11 cellular contexts compared by ENCODE assay signal in genomic region chrX:136779346-136779781, GRCh38. TPM values are rescaled to one million over a fixed set of nuclear protein-coding genes. Genes with fewer than 3 reads are reported as not detected.
A peak's percentile ranks its signal among the peaks of the same experiment; 100 is the strongest.
DNase-seq lines count a peak whose midpoint lies in the region; ATAC-seq, FAIRE-seq and TF ChIP-seq lines count a peak whose summit lies in the region.
"Had no signal": no experiment of that assay in that cellular context is flagged by ENCODE, and none has a peak within 500 bp of the region (broad histone marks: within the 10 kb centered on the region; RNA-seq: fewer than 3 reads in every experiment).

No MANE protein-coding gene starts in this region.

- POLR2A ChIA-PET in K562 (lab: Yijun Ruan, JAX), result interaction anchor here (1.0 kb wide), 1 partner anchor 13 kb away, joined by 4 read pairs; no protein-coding TSS in a partner anchor

- H3K27me3 ChIP-seq in K562 (ENCODE audit: control insufficient read depth in 2 of 2, insufficient read depth in 2 of 2, low read length in 2 of 2), result no peaks in the 10 kb centered on the region
- no peaks in the 10 kb centered on the region for H3K27me3 ChIP-seq in thoracic aorta (replicated peaks; ENCODE audit: insufficient read depth)

- peak; percentile 56 for FAIRE-seq in K562 (lab: Jason Lieb, UNC)

- H3K27ac ChIP-seq in K562 (ENCODE audit: extremely low read depth, low read depth, low read length) (peak overlapping the region; percentile 34; the same call in 1 of the 3 replicates), thoracic aorta (peak overlapping the region in 1 of 2 donors; percentile 57)

- H3K4me1 ChIP-seq in K562 (replicated peaks in 1 of 2; ENCODE audit: control insufficient read depth in 2 of 2, insufficient read depth in 2 of 2, low read length in 2 of 2), result peaks cover 0 to 19% of the 10 kb centered on the region in 2 experiments; a peak in 4 of 5 replicates
- peaks cover 3 to 5% of the 10 kb centered on the region in 2 donors for H3K4me1 ChIP-seq in thoracic aorta (ENCODE audit: control insufficient read depth in 1 of 2, low read depth in 2 of 2)

- H2AFZ ChIP-seq in K562 (ENCODE audit: low read depth, low read length), result peak overlapping the region; percentile 74; the same call in 1 of the 2 replicates

- peak; percentile 62 for DNase-seq in activated effector memory CD4-positive, alpha-beta T cell treated with anti-CD3 and anti-CD28 coated beads, Interleukin-2, amount 50 U/mL, for 16 hours
- no peak for DNase-seq in activated effector memory CD4-positive, alpha-beta T cell treated with Interleukin-2 at 50 U/mL for 16 hours
- DNase-seq in Kasumi-1 (lab: John Stamatoyannopoulos, UW), result peak; percentile 78 to 80
- no peak for DNase-seq in K562 (ENCODE audit: extremely low read depth in 1 of 4, low spot score in 3 of 4)
- DNase-seq in thoracic aorta (ENCODE audit: low spot score), result no peak
- DNase-seq in COLO668 (lab: John Stamatoyannopoulos, UW; ENCODE audit: unreplicated experiment), result no peak
- DNase-seq in RKO (ENCODE audit: low spot score), result no peak
- DNase-seq: C1 segment of cervical spinal cord, substantia nigra had no signal

- H3K9ac ChIP-seq in K562 (ENCODE audit: insufficient read depth in 1 of 2, low read depth in 2 of 2, low read length in 2 of 2), result no peak overlapping the region

- TF ChIP-seq EP300 in K562 (IDR thresholded peaks at IDR 0.05; ENCODE audit: low read length), result peak; percentile 27

- intact Hi-C loops in K562 (cut with micrococcal nuclease), result no loop called here

- BruUV-seq in K562 (replicated peaks; lab: Mats Ljungman, UMichigan), result no TSS peak

- in situ Hi-C loops in K562 (cut with MboI), result no loop called here

- no peak overlapping the region for H3K4me3 ChIP-seq in K562
- H3K4me3 ChIP-seq in thoracic aorta, result peak overlapping the region; percentile 64

- no peak for TF ChIP-seq RAD21 in K562 (CRISPR knock-in tag; conservative IDR thresholded peaks at IDR 0.05 in 1 of 2, IDR thresholded peaks at IDR 0.05 in 1 of 2)

- 0% methylated on average over 4 of the region's 4 CpGs for WGBS in K562 (ENCODE audit: insufficient coverage, low coverage, missing lambda C conversion rate)

- H3K4me2 ChIP-seq in K562 (ENCODE audit: insufficient read depth, low read length), result no peak overlapping the region

- no peak for TF ChIP-seq POLR2A in K562 (conservative IDR thresholded peaks at IDR 0.05)

- ATAC-seq in K562 (peak; percentile 57), thoracic aorta (ENCODE audit: insufficient number of reproducible peaks, low FRiP score, low read depth) (no peak), HG03439 (IDR thresholded peaks at IDR 0.05; ENCODE audit: unreplicated experiment) (no peak)

- H3K9me3 ChIP-seq in K562 (replicated peaks; ENCODE audit: control insufficient read depth, insufficient read depth, low read depth, low read length) (no peaks in the 10 kb centered on the region), thoracic aorta (no peaks in the 10 kb centered on the region)

- H4K20me1 ChIP-seq in K562 (replicated peaks; ENCODE audit: control insufficient read depth, insufficient read depth, low read length), result no peaks in the 10 kb centered on the region

- no peaks in the 10 kb centered on the region for H3K9me1 ChIP-seq in K562 (ENCODE audit: control insufficient read depth, insufficient read depth, low read length)

- CTCF ChIA-PET in K562 (lab: Yijun Ruan, JAX; ENCODE audit: low intra/inter-chr PET ratio), result no interaction called here

- TF ChIP-seq CTCF in K562 (IDR thresholded peaks at IDR 0.05 in 2 of 3, conservative IDR thresholded peaks at IDR 0.05 in 1 of 3; ENCODE audit: insufficient read depth in 2 of 3, low read depth in 1 of 3, low read length in 3 of 3) (no peak), thoracic aorta (IDR thresholded peaks at IDR 0.05) (no peak)

- no peaks in the 10 kb centered on the region for H3K79me2 ChIP-seq in K562 (ENCODE audit: control insufficient read depth, insufficient read depth, low read length)

- H3K36me3 ChIP-seq in K562 (ENCODE audit: control insufficient read depth, insufficient read depth, low read length) (no peaks in the 10 kb centered on the region), thoracic aorta (no peaks in the 10 kb centered on the region)

TF ChIP-seq in K562, 482 proteins besides CTCF, POLR2A, EP300 and RAD21 (continues in another document):
- TF ChIP-seq ARID1B (IDR thresholded peaks at IDR 0.05) (no peak), TAL1 (IDR thresholded peaks at IDR 0.05) (no peak), ZKSCAN1 (IDR thresholded peaks at IDR 0.05; ENCODE audit: low read depth, low read length) (no peak), ZNF699 (CRISPR knock-in tag; IDR thresholded peaks at IDR 0.05; ENCODE audit: insufficient replicate concordance) (no peak), TRIM24 (IDR thresholded peaks at IDR 0.05) (no peak), GATA2 (CRISPR knock-in tag; IDR thresholded peaks at IDR 0.05) (no peak), NONO (IDR thresholded peaks at IDR 0.05; ENCODE audit: low read depth in 2 of 2, low read length in 1 of 2) (no peak), KDM2B (CRISPR knock-in tag; IDR thresholded peaks at IDR 0.05) (no peak), ZFP36 (IDR thresholded peaks at IDR 0.05; ENCODE audit: low read depth, low read length, partially characterized antibody) (no peak), ZBTB33 (CRISPR knock-in tag; IDR thresholded peaks at IDR 0.05) (no peak), TCF7L2 (IDR thresholded peaks at IDR 0.05; ENCODE audit: low read depth, low read length) (no peak), CREB5 (CRISPR knock-in tag; IDR thresholded peaks at IDR 0.05) (no peak), NR4A1 (CRISPR knock-in tag; IDR thresholded peaks at IDR 0.05) (no peak), NR4A1 (tag; IDR thresholded peaks at IDR 0.05) (no peak), ZNF274 (IDR thresholded peaks at IDR 0.05; ENCODE audit: borderline replicate concordance, low read depth, low read length) (no peak), GTF2E2 (tag; IDR thresholded peaks at IDR 0.05) (no peak), RNF2 (IDR thresholded peaks at IDR 0.05) (peak; percentile 43; the same call in 1 of the 2 replicates), GTF2B (IDR thresholded peaks at IDR 0.05; ENCODE audit: extremely low read depth, insufficient read length) (no peak), FOXM1 (IDR thresholded peaks at IDR 0.05; ENCODE audit: low read depth) (peak; percentile 50; the same call in 1 of the 2 replicates), FOXM1 (CRISPR knock-in tag; IDR thresholded peaks at IDR 0.05; ENCODE audit: low read depth) (no peak)

RNA-seq across cellular contexts. Expression of gene ARHGEF6, which starts 1.4 kb away (rescaled TPM):
- total RNA-seq in K562 (2011; cell fraction: chromatin; rRNA removed; ENCODE audit: low replicate concordance), result 2.3 and 4.7 TPM in 2 replicates
- 1.3 TPM in 2 replicates for total RNA-seq in K562 (2011; cell fraction: nucleolus; rRNA removed)
- 2.0 and 4.1 TPM in 2 replicates for total RNA-seq in K562 (2011; cell fraction: nucleoplasm; rRNA removed)
- total RNA-seq in K562 (2014; rRNA removed), result 7.4 and 9.5 TPM in 2 replicates
- total RNA-seq in K562 (2014; rRNA removed; fragmentation: Illumina TruSeq; extraction: Trizol), result 14.3 and 15.9 TPM in 2 replicates
- 20.7 and 22.1 TPM in 2 replicates for total RNA-seq in K562 (2015; rRNA removed; fragmentation: Illumina TruSeq; extraction: Trizol)
- 10.4 and 10.9 TPM in 2 replicates for total RNA-seq in K562 (2021)
- polyA plus RNA-seq in K562 (2011; rRNA removed), result 15.1 and 15.3 TPM in 2 replicates
- polyA plus RNA-seq in K562 (2011; cell fraction: cytosol; rRNA removed), result 4.4 and 8.8 TPM in 2 replicates
- 8.9 and 13.1 TPM in 2 replicates for polyA plus RNA-seq in K562 (2011; cell fraction: nucleus; rRNA removed)
- polyA plus RNA-seq in K562 (2012), result 24.2 and 44.4 TPM in 2 replicates
- polyA plus RNA-seq in K562 (2014; fragmentation: Illumina TruSeq; extraction: Trizol), result 15.2 and 18.0 TPM in 2 replicates
- 1 to 10 TPM; 2.9 to 5.0 TPM for polyA plus RNA-seq in K562 (2014; fragmentation: Nextera tagmentation; extraction: Ambion mirVana)
- 13.3 and 14.1 TPM in 2 replicates for polyA plus RNA-seq in K562 (2014; rRNA removed)
- 13.3 and 15.4 TPM in 2 replicates for polyA minus RNA-seq in K562 (2011; rRNA and poly(A)+ RNA removed)
- polyA minus RNA-seq in K562 (2011; cell fraction: cytosol; rRNA and poly(A)+ RNA removed), result 4.0 and 5.6 TPM in 2 replicates
- polyA minus RNA-seq in K562 (2011; cell fraction: nucleus; rRNA and poly(A)+ RNA removed), result 2.4 and 7.1 TPM in 2 replicates
- total RNA-seq in thoracic aorta, result 10 to 100 TPM; 25.7 to 34.8 TPM
- total RNA-seq: HT-29 had no signal

Comparison
In these comparisons a context has a peak if more than half of its experiments do, and no peak if none do; other contexts are left out.
1. DNase-seq: peak in activated effector memory CD4-positive, alpha-beta T cell treated with anti-CD3 and anti-CD28 coated beads, Interleukin-2, amount 50 U/mL, for 16 hours (single experiment) and Kasumi-1 (2 of 2); none in activated effector memory CD4-positive, alpha-beta T cell treated with Interleukin-2 at 50 U/mL for 16 hours (single experiment), K562 (0 of 4), thoracic aorta (single experiment), COLO668 (single experiment) and RKO (single experiment).